In genomic region chr11:83157755-83158473, GRCh38 we compare ENCODE assay signal across 1 cellular context.
TF ChIP-seq lines count a peak whose summit lies in the region.

No MANE protein-coding gene starts in this region.

TF ChIP-seq in HepG2, 621 proteins besides CTCF, POLR2A, EP300 and RAD21 (continued from another document and continues in another):
- TF ChIP-seq, protein P1, sequence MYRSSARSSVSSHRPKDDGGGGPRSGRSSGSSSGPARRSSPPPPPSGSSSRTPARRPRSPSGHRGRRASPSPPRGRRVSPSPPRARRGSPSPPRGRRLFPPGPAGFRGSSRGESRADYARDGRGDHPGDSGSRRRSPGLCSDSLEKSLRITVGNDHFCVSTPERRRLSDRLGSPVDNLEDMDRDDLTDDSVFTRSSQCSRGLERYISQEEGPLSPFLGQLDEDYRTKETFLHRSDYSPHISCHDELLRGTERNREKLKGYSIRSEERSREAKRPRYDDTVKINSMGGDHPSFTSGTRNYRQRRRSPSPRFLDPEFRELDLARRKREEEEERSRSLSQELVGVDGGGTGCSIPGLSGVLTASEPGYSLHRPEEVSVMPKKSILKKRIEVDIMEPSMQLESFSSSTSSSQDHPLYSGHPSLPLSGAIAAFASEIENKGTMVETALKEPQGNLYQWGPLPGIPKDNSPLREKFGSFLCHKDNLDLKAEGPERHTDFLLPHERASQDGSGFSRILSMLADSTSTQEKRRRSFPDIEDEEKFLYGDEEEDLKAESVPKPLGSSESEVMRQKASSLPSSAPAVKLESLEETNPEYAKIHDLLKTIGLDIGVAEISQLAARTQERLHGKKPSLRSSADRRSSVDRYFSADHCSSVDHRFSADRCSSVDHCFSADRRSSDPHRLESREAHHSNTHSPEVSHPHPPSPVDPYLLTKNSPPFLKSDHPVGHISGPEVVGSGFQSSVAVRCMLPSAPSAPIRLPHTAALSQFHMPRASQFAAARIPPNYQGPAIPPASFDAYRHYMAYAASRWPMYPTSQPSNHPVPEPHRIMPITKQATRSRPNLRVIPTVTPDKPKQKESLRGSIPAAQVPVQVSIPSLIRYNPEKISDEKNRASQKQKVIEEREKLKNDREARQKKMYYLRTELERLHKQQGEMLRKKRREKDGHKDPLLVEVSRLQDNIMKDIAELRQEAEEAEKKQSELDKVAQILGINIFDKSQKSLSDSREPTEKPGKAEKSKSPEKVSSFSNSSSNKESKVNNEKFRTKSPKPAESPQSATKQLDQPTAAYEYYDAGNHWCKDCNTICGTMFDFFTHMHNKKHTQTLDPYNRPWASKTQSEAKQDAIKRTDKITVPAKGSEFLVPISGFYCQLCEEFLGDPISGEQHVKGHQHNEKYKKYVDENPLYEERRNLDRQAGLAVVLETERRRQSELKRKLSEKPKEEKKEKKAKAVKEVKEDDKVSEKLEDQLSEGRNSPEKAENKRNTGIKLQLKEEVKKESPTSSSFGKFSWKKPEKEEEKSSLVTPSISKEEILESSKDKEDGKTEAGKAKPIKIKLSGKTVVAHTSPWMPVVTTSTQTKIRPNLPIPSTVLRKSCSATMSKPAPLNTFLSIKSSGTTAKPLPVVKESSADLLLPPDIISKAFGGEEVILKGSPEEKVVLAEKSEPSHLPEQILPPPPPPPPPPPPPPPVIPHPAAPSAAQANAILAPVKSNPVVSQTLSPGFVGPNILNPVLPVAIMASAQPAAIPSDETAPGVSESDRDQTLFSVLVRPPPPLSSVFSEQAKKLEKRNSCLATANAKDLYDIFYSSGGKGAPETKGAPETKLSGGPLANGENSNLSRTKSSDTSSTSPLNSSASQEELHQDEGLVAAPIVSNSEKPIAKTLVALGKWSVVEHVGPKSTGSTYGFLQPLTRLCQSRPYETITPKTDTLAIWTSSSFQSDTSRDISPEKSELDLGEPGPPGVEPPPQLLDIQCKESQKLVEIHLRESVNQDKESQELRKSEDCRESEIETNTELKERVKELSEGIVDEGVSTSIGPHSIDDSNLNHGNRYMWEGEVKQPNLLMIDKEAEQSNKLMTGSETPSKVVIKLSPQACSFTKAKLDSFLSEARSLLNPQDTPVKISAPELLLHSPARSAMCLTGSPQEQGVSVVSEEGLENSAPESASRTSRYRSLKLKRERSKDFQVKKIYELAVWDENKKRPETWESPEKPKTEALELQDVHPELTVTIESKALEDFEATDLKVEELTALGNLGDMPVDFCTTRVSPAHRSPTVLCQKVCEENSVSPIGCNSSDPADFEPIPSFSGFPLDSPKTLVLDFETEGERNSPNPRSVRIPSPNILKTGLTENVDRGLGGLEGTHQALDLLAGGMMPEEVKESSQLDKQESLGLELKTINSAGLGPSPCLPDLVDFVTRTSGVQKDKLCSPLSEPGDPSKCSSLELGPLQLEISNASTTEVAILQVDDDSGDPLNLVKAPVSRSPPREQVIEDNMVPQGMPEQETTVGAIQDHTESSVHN (CRISPR knock-in tag; IDR thresholded peaks at IDR 0.05): no peak
- TF ChIP-seq MTA3 (CRISPR knock-in tag; IDR thresholded peaks at IDR 0.05) (no peak), MYC (CRISPR knock-in tag; IDR thresholded peaks at IDR 0.05; ENCODE audit: borderline replicate concordance) (peak; percentile 86), MATR3 (CRISPR knock-in tag; IDR thresholded peaks at IDR 0.05) (no peak), ZBTB7B (CRISPR knock-in tag; IDR thresholded peaks at IDR 0.05) (no peak), ZNF225 (CRISPR knock-in tag; IDR thresholded peaks at IDR 0.05) (no peak), HIVEP1 (CRISPR knock-in tag; IDR thresholded peaks at IDR 0.05) (no peak), RXRA (CRISPR knock-in tag; IDR thresholded peaks at IDR 0.05) (0 out of 2 replicates have a peak, but pooled peaks have one; percentile 7), FOSL1 (CRISPR knock-in tag; IDR thresholded peaks at IDR 0.05; ENCODE audit: borderline replicate concordance) (no peak), RNF219 (CRISPR knock-in tag; IDR thresholded peaks at IDR 0.05) (no peak), ZNF468 (CRISPR knock-in tag; IDR thresholded peaks at IDR 0.05) (no peak), TFDP2 (CRISPR knock-in tag; IDR thresholded peaks at IDR 0.05) (no peak), FOSL2 (CRISPR knock-in tag; IDR thresholded peaks at IDR 0.05) (no peak), ZNF274 (CRISPR knock-in tag; IDR thresholded peaks at IDR 0.05) (no peak), ARNT (IDR thresholded peaks at IDR 0.05) (no peak), ZNF713 (CRISPR knock-in tag; IDR thresholded peaks at IDR 0.05) (no peak), HOXA9 (CRISPR knock-in tag; IDR thresholded peaks at IDR 0.05; ENCODE audit: borderline replicate concordance) (no peak), MED13 (CRISPR knock-in tag; IDR thresholded peaks at IDR 0.05) (no peak), ZNF546 (CRISPR knock-in tag; conservative IDR thresholded peaks at IDR 0.05) (no peak), ZNF607 (CRISPR knock-in tag; IDR thresholded peaks at IDR 0.05; ENCODE audit: borderline replicate concordance) (peak; percentile 32; the same call in 1 of the 2 replicates), ZNF709 (CRISPR knock-in tag; IDR thresholded peaks at IDR 0.05) (no peak), HNRNPH1 (optimal IDR thresholded peaks at IDR 0.05; ENCODE audit: low read depth, low read length) (no peak), FOXP1 (IDR thresholded peaks at IDR 0.05) (no peak), FOXP1 (CRISPR knock-in tag; IDR thresholded peaks at IDR 0.05) (no peak), DRAP1 (CRISPR knock-in tag; IDR thresholded peaks at IDR 0.05) (no peak), ZNF597 (CRISPR knock-in tag; IDR thresholded peaks at IDR 0.05) (no peak), STAG1 (CRISPR knock-in tag; IDR thresholded peaks at IDR 0.05) (no peak), TCF12 (IDR thresholded peaks at IDR 0.05) (no peak), TCF12 (CRISPR knock-in tag; IDR thresholded peaks at IDR 0.05) (no peak)
- TF ChIP-seq, protein P2, sequence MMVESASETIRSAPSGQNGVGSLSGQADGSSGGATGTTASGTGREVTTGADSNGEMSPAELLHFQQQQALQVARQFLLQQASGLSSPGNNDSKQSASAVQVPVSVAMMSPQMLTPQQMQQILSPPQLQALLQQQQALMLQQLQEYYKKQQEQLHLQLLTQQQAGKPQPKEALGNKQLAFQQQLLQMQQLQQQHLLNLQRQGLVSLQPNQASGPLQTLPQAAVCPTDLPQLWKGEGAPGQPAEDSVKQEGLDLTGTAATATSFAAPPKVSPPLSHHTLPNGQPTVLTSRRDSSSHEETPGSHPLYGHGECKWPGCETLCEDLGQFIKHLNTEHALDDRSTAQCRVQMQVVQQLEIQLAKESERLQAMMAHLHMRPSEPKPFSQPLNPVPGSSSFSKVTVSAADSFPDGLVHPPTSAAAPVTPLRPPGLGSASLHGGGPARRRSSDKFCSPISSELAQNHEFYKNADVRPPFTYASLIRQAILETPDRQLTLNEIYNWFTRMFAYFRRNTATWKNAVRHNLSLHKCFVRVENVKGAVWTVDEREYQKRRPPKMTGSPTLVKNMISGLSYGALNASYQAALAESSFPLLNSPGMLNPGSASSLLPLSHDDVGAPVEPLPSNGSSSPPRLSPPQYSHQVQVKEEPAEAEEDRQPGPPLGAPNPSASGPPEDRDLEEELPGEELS (CRISPR knock-in tag; IDR thresholded peaks at IDR 0.05): no peak
- TF ChIP-seq, protein P3, sequence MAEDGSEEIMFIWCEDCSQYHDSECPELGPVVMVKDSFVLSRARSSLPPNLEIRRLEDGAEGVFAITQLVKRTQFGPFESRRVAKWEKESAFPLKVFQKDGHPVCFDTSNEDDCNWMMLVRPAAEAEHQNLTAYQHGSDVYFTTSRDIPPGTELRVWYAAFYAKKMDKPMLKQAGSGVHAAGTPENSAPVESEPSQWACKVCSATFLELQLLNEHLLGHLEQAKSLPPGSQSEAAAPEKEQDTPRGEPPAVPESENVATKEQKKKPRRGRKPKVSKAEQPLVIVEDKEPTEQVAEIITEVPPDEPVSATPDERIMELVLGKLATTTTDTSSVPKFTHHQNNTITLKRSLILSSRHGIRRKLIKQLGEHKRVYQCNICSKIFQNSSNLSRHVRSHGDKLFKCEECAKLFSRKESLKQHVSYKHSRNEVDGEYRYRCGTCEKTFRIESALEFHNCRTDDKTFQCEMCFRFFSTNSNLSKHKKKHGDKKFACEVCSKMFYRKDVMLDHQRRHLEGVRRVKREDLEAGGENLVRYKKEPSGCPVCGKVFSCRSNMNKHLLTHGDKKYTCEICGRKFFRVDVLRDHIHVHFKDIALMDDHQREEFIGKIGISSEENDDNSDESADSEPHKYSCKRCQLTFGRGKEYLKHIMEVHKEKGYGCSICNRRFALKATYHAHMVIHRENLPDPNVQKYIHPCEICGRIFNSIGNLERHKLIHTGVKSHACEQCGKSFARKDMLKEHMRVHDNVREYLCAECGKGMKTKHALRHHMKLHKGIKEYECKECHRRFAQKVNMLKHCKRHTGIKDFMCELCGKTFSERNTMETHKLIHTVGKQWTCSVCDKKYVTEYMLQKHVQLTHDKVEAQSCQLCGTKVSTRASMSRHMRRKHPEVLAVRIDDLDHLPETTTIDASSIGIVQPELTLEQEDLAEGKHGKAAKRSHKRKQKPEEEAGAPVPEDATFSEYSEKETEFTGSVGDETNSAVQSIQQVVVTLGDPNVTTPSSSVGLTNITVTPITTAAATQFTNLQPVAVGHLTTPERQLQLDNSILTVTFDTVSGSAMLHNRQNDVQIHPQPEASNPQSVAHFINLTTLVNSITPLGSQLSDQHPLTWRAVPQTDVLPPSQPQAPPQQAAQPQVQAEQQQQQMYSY (CRISPR knock-in tag; IDR thresholded peaks at IDR 0.05): peak; percentile 47; the same call in 1 of the 2 replicates
- TF ChIP-seq, protein P4, sequence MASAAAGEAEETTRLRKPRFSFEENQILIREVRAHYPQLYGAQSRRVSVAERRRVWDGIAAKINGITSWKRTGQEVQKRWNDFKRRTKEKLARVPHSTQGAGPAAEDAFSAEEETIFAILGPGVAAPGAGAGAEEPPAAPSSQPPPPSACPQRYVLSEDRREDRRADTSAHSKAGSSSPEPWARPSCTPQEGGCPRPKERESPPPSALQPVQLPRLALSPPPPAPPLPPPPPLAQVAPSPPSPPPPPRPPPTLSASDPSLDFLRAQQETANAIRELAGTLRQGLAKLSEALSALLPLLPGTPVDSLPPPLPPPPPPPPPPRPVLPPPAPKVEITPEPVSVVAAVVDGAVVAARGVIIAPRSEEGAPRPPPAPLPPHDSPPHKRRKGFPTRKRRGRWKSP (CRISPR knock-in tag; IDR thresholded peaks at IDR 0.05): no peak
- TF ChIP-seq, protein P5, sequence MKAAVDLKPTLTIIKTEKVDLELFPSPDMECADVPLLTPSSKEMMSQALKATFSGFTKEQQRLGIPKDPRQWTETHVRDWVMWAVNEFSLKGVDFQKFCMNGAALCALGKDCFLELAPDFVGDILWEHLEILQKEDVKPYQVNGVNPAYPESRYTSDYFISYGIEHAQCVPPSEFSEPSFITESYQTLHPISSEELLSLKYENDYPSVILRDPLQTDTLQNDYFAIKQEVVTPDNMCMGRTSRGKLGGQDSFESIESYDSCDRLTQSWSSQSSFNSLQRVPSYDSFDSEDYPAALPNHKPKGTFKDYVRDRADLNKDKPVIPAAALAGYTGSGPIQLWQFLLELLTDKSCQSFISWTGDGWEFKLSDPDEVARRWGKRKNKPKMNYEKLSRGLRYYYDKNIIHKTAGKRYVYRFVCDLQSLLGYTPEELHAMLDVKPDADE (CRISPR knock-in tag; IDR thresholded peaks at IDR 0.05): 0 out of 2 replicates have a peak, but pooled peaks have one; percentile 50
